In genomic region chr10:62036186-62037081, GRCh38 we compare ENCODE assay signal across 11 cellular contexts.
DNase-seq lines count a peak whose midpoint lies in the region; ATAC-seq and TF ChIP-seq lines count a peak whose summit lies in the region.
"Had no signal": no experiment of that assay in that cellular context is flagged by ENCODE, and none has a peak within 500 bp of the region (broad histone marks: within the 10 kb centered on the region; RNA-seq: fewer than 3 reads in every experiment).

No MANE protein-coding gene starts in this region.

- H3K9me3 Mint-ChIP-seq in T-cell = no peaks in the 10 kb centered on the region

- CTCF ChIA-PET in T-cell (lab: Charles Lee) = interaction anchor here (0.6 to 11.2 kb wide), 9 partner anchors 17 to 210 kb away, joined by 3 to 200 read pairs (median 4); partner anchors contain the start of gene ARID5B (in 1 of the 2)

- H3K27me3 ChIP-seq in left lung = no peaks in the 10 kb centered on the region
- no peaks in the 10 kb centered on the region for H3K27me3 ChIP-seq in uterus

- peaks cover 11% of the 10 kb centered on the region for H3K36me3 Mint-ChIP-seq in T-cell

- TF ChIP-seq CTCF in left lung (IDR thresholded peaks at IDR 0.05) (no peak), uterus (IDR thresholded peaks at IDR 0.05) (no peak)

- ATAC-seq in left ventricle myocardium superior (peak; percentile 44), Right ventricle myocardium inferior (no peak), T-cell (replicated peaks in 1 of 4) (no peak), left lung (no peak), HG03432 (IDR thresholded peaks at IDR 0.05; ENCODE audit: unreplicated experiment) (no peak)

- H3K4me3 ChIP-seq in left lung = no peak overlapping the region
- H3K4me3 ChIP-seq in uterus = no peak overlapping the region

- no peak for DNase-seq in left ventricle myocardium superior
- DNase-seq in Right ventricle myocardium inferior (ENCODE audit: missing footprints) = no peak
- DNase-seq in T-cell = no peak
- DNase-seq in left lung = no peak
- no peak for DNase-seq in uterus
- no peak for DNase-seq in SIG-M5 (lab: John Stamatoyannopoulos, UW)
- no peak for DNase-seq in iPS-NIHi11 (ENCODE audit: low spot score)
- DNase-seq: activated CD4-positive, alpha-beta T cell treated with anti-CD3 and anti-CD28 coated beads, Interleukin-2, amount 50 U/mL, for 48 hours; DMS79 treated with DMSO at 0.1 percent for 48 hours; effector CD8-positive, alpha-beta T cell had no signal

- TF ChIP-seq POLR2A in uterus (IDR thresholded peaks at IDR 0.05) = no peak

- H3K4me1 Mint-ChIP-seq in T-cell = peaks cover 80 to 84% (median 81%) of the 10 kb centered on the region in 3 donors

- intact Hi-C loops in left ventricle myocardium superior (cut with micrococcal nuclease) (loop anchor here (5.0 kb wide), 1 partner anchor 134 kb away; the partner anchor contains the start of gene ARID5B), Right ventricle myocardium inferior (cut with DNase I) (loop anchor here (5.0 kb wide), 1 partner anchor 161 kb away; no protein-coding TSS in a partner anchor), left lung (cut with DNase I) (no loop called here), uterus (cut with DNase I; ENCODE audit: low total_unique reads) (loop anchor here (10.0 kb wide), 1 partner anchor 198 kb away; no protein-coding TSS in a partner anchor)

- H3K27ac ChIP-seq in left lung = peak overlapping the region; percentile 74 to 79
- H3K27ac ChIP-seq in uterus = peak overlapping the region; percentile 79 to 96

- H3K9me3 ChIP-seq in left lung = no peaks in the 10 kb centered on the region
- H3K9me3 ChIP-seq in uterus = no peaks in the 10 kb centered on the region

- no peaks in the 10 kb centered on the region for H3K36me3 ChIP-seq in left lung
- no peaks in the 10 kb centered on the region for H3K36me3 ChIP-seq in uterus

- no peaks in the 10 kb centered on the region for H3K27me3 Mint-ChIP-seq in T-cell

- H3K27ac Mint-ChIP-seq in T-cell = peak overlapping the region; percentile 85 to 92

- peak overlapping the region in 1 of 3 donors; percentile 13 for H3K4me3 Mint-ChIP-seq in T-cell

- POLR2A ChIA-PET in T-cell (lab: Charles Lee) = interaction anchor here in 1 of 2 donors (0.6 kb wide), 1 partner anchor 212 kb away, joined by 3 read pairs; no protein-coding TSS in a partner anchor

- H3K4me1 ChIP-seq in left lung (peaks cover 19 to 38% of the 10 kb centered on the region in 2 donors), uterus (peaks cover 6 to 21% of the 10 kb centered on the region in 2 donors)

Comparison
In these comparisons a context has a peak if more than half of its experiments do, and no peak if none do; other contexts are left out.
1. intact Hi-C loops: an anchor here in left ventricle myocardium superior (5.0 kb wide), Right ventricle myocardium inferior (5.0 kb wide) and uterus (10.0 kb wide); none called in left lung.